19 cellular contexts compared by ENCODE assay signal in genomic region chr7:45599851-45600706, GRCh38. TPM values are rescaled to one million over a fixed set of nuclear protein-coding genes. Genes with fewer than 3 reads are reported as not detected.
DNase-seq lines count a peak whose midpoint lies in the region; ATAC-seq, FAIRE-seq and TF ChIP-seq lines count a peak whose summit lies in the region.
"Had no signal": no experiment of that assay in that cellular context is flagged by ENCODE, and none has a peak within 500 bp of the region (broad histone marks: within the 10 kb centered on the region; RNA-seq: fewer than 3 reads in every experiment).

No MANE protein-coding gene starts in this region.

- FAIRE-seq in kidney (lab: Jason Lieb, UNC) = no peak

- H3K9me3 ChIP-seq in kidney (ENCODE audit: control insufficient read depth in 1 of 2, low read length in 2 of 2) = no peaks in the 10 kb centered on the region
- no peaks in the 10 kb centered on the region for H3K9me3 ChIP-seq in thyroid gland
- H3K9me3 ChIP-seq: gastrocnemius medialis, neutrophil, suprapubic skin had no signal

- H3K36me3 ChIP-seq in H7 (replicated peaks; ENCODE audit: control insufficient read depth, insufficient read depth, low read length) = no peaks in the 10 kb centered on the region
- no peaks in the 10 kb centered on the region for H3K36me3 ChIP-seq in kidney (ENCODE audit: control insufficient read depth in 1 of 2, insufficient read depth in 2 of 2, low read length in 2 of 2)
- H3K36me3 ChIP-seq in thyroid gland = no peaks in the 10 kb centered on the region
- H3K36me3 ChIP-seq: gastrocnemius medialis, neutrophil, suprapubic skin had no signal

- peak; percentile 10 for DNase-seq in H7
- peak; percentile 52 for DNase-seq in coronary artery (ENCODE audit: low spot score)
- peak; percentile 73 for DNase-seq in kidney
- peak; percentile 45 for DNase-seq in sciatic nerve (ENCODE audit: low spot score)
- no peak for DNase-seq in thyroid gland
- DNase-seq in foreskin keratinocyte = no peak
- no peak for DNase-seq in NCI-H2171 treated with DMSO at 0.1 percent for 48 hours (lab: John Stamatoyannopoulos, UW)
- DNase-seq: activated CD4-positive, alpha-beta T cell treated with anti-CD3 and anti-CD28 coated beads for 4 hours; activated naive CD4-positive, alpha-beta T cell treated with Interleukin-2 at 50 U/mL for 16 hours; amniotic stem cell; CD4-positive, alpha-beta memory T cell; DMS53; gastrocnemius medialis; GF-D8; HFFc6; NCI-H1417 treated with DMSO at 0.1 percent for 48 hours; NCI-H2171 had no signal

- TF ChIP-seq POLR2A in thyroid gland (IDR thresholded peaks at IDR 0.05) = no peak

- H3K27ac ChIP-seq in coronary artery (no peak overlapping the region), kidney (ENCODE audit: low read depth in 2 of 2, low read length in 2 of 2) (no peak overlapping the region), thyroid gland (no peak overlapping the region), foreskin keratinocyte (no peak overlapping the region)
- H3K27ac ChIP-seq: gastrocnemius medialis, neutrophil, suprapubic skin had no signal

- no peak overlapping the region for H3K9ac ChIP-seq in kidney (ENCODE audit: low read length in 2 of 2)

- H3K4me1 ChIP-seq in kidney (ENCODE audit: control insufficient read depth in 1 of 2, insufficient read depth in 1 of 2, low read depth in 1 of 2, low read length in 2 of 2) (no peaks in the 10 kb centered on the region), thyroid gland (peaks cover 0 to 16% of the 10 kb centered on the region in 2 donors), foreskin keratinocyte (no peaks in the 10 kb centered on the region)
- H3K4me1 ChIP-seq: gastrocnemius medialis, suprapubic skin had no signal

- WGBS in thyroid gland, 2 donors = 79 to 93% methylated on average over 8 to 10 of the region's 10 CpGs

- H3K27me3 ChIP-seq in H7 (ENCODE audit: control insufficient read depth, insufficient read depth, low read length) (no peaks in the 10 kb centered on the region), thyroid gland (no peaks in the 10 kb centered on the region), foreskin keratinocyte (peaks cover 3% of the 10 kb centered on the region)
- H3K27me3 ChIP-seq: gastrocnemius medialis, neutrophil, suprapubic skin had no signal

- ATAC-seq in sciatic nerve = peak; percentile 84
- ATAC-seq in foreskin keratinocyte = no peak
- ATAC-seq: gastrocnemius medialis had no signal

- H3K4me3 ChIP-seq in H7 (ENCODE audit: insufficient read depth, low read depth, low read length) (no peak overlapping the region), coronary artery (no peak overlapping the region), kidney (ENCODE audit: low read length in 2 of 2) (no peak overlapping the region), thyroid gland (replicated peaks in 1 of 3) (no peak overlapping the region)
- H3K4me3 ChIP-seq: gastrocnemius medialis, suprapubic skin had no signal

- intact Hi-C loops in kidney (cut with DNase I) = no loop called here
- intact Hi-C loops in sciatic nerve (cut with DNase I) = no loop called here
- intact Hi-C loops in thyroid gland (cut with DNase I) = no loop called here

- TF ChIP-seq CTCF in coronary artery (IDR thresholded peaks at IDR 0.05) = no peak
- no peak for TF ChIP-seq CTCF in kidney (IDR thresholded peaks at IDR 0.05; ENCODE audit: borderline replicate concordance, extremely low read depth, insufficient read depth)
- TF ChIP-seq CTCF in thyroid gland (IDR thresholded peaks at IDR 0.05) = no peak
- TF ChIP-seq CTCF in foreskin keratinocyte (conservative IDR thresholded peaks at IDR 0.05) = no peak

RNA-seq across cellular contexts. Expression of gene ADCY1, which starts 25.9 kb away (rescaled TPM):
- 5.6 and 8.1 TPM in 2 replicates for total RNA-seq in H7 (2014; rRNA removed; shearing (Covaris generic))
- 3.7 TPM for total RNA-seq in kidney
- 2.9 TPM for polyA plus RNA-seq in kidney (ENCODE audit: insufficient read depth, low read depth, low replicate concordance)
- 5.5 TPM for total RNA-seq in sciatic nerve
- total RNA-seq in thyroid gland = 10 to 100 TPM in 1 of 4 donors, 1 to 10 TPM in 3; 5.8 to 11.6 (median 7.7) TPM
- 0.56 and 0.58 TPM in 2 replicates for total RNA-seq in foreskin keratinocyte
- polyA plus RNA-seq in foreskin keratinocyte = 0.21 and 0.27 TPM in 2 replicates
- total RNA-seq: CD4-positive, alpha-beta memory T cell had no signal

Comparison
In these comparisons a context has a peak if more than half of its experiments do, and no peak if none do; other contexts are left out.
1. DNase-seq: peak in H7 (single experiment), coronary artery (single experiment), kidney (single experiment) and sciatic nerve (single experiment); none in thyroid gland (0 of 2), foreskin keratinocyte (0 of 2) and NCI-H2171 treated with DMSO at 0.1 percent for 48 hours (single experiment).